In genomic region chr12:132558861-132559623, GRCh38 we compare ENCODE assay signal across 8 cellular contexts. TPM values are rescaled to one million over a fixed set of nuclear protein-coding genes. Genes with fewer than 3 reads are reported as not detected.
DNase-seq lines count a peak whose midpoint lies in the region; ATAC-seq and TF ChIP-seq lines count a peak whose summit lies in the region.

No MANE protein-coding gene starts in this region.

- peaks cover 13% of the 10 kb centered on the region for H3K4me1 Mint-ChIP-seq in activated naive CD4-positive, alpha-beta T cell treated with anti-CD3 and anti-CD28 coated beads, Interleukin-2, amount 50 U/mL, for 24 hours

- intact Hi-C loops in vagina (cut with DNase I), result no loop called here

- DNase-seq in stimulated activated CD4-positive, alpha-beta T cell treated with anti-CD3 and anti-CD28 coated beads, Interleukin-4, amount 100 ng/mL, for 24 hours, result peak; percentile 12
- DNase-seq in stimulated activated CD4-positive, alpha-beta T cell treated with anti-CD3 and anti-CD28 coated beads, Interleukin-4, amount 100 ng/mL, for 1 hour, result no peak
- no peak for DNase-seq in vagina (ENCODE audit: extremely low spot score in 2 of 2)
- DNase-seq in NOMO-1 treated with dmso at 0.1 percent for 144 hours (lab: John Stamatoyannopoulos, UW; ENCODE audit: unreplicated experiment), result no peak

- H3K36me3 Mint-ChIP-seq in activated naive CD4-positive, alpha-beta T cell treated with anti-CD3 and anti-CD28 coated beads, Interleukin-2, amount 50 U/mL, for 24 hours, result peaks cover 2% of the 10 kb centered on the region

- peak overlapping the region; percentile 74 for H3K4me3 Mint-ChIP-seq in activated naive CD4-positive, alpha-beta T cell treated with anti-CD3 and anti-CD28 coated beads, Interleukin-2, amount 50 U/mL, for 24 hours

- H3K27ac ChIP-seq in liver (ENCODE audit: low read depth in 1 of 2, low read length in 2 of 2) (no peak overlapping the region), vagina (no peak overlapping the region)

- no peaks in the 10 kb centered on the region for H3K27me3 Mint-ChIP-seq in activated naive CD4-positive, alpha-beta T cell treated with anti-CD3 and anti-CD28 coated beads, Interleukin-2, amount 50 U/mL, for 24 hours

- ATAC-seq in HG03280 (IDR thresholded peaks at IDR 0.05; ENCODE audit: unreplicated experiment), result no peak
- ATAC-seq in GM21526 (IDR thresholded peaks at IDR 0.05; ENCODE audit: low FRiP score, unreplicated experiment), result no peak

- H3K27me3 ChIP-seq in liver (ENCODE audit: control insufficient read depth in 4 of 4, insufficient read depth in 4 of 4, low read length in 3 of 4) (no peaks in the 10 kb centered on the region), vagina (no peaks in the 10 kb centered on the region)

- TF ChIP-seq CTCF in liver (IDR thresholded peaks at IDR 0.05; ENCODE audit: low read depth, low read length, missing input control) (no peak), vagina (IDR thresholded peaks at IDR 0.05) (no peak)

- TF ChIP-seq RAD21 in liver (IDR thresholded peaks at IDR 0.05), result no peak

- no peak overlapping the region for H3K27ac Mint-ChIP-seq in activated naive CD4-positive, alpha-beta T cell treated with anti-CD3 and anti-CD28 coated beads, Interleukin-2, amount 50 U/mL, for 24 hours

- H3K36me3 ChIP-seq in liver (ENCODE audit: control insufficient read depth in 4 of 4, insufficient read depth in 3 of 4, low read depth in 1 of 4, low read length in 3 of 4) (no peaks in the 10 kb centered on the region), vagina (no peaks in the 10 kb centered on the region)

- no peak overlapping the region for H3K9ac ChIP-seq in liver (ENCODE audit: low read depth in 1 of 2, low read length in 2 of 2)

- WGBS in liver, result 72% methylated on average over 45 of the region's 45 CpGs

- no peak for TF ChIP-seq POLR2A in vagina (IDR thresholded peaks at IDR 0.05)

- H3K9me3 ChIP-seq in liver (ENCODE audit: control insufficient read depth in 4 of 4, low read length in 3 of 4), result no peaks in the 10 kb centered on the region
- no peaks in the 10 kb centered on the region for H3K9me3 ChIP-seq in vagina

- peaks cover 10 to 18% (median 14%) of the 10 kb centered on the region in 4 donors for H3K4me1 ChIP-seq in liver (ENCODE audit: control insufficient read depth in 4 of 4, insufficient read depth in 4 of 4, low read length in 3 of 4)
- peaks cover 28% of the 10 kb centered on the region for H3K4me1 ChIP-seq in vagina

- no peaks in the 10 kb centered on the region for H3K9me3 Mint-ChIP-seq in activated naive CD4-positive, alpha-beta T cell treated with anti-CD3 and anti-CD28 coated beads, Interleukin-2, amount 50 U/mL, for 24 hours

- H3K4me3 ChIP-seq in liver (ENCODE audit: low read depth in 1 of 3, low read length in 3 of 3), result peak overlapping the region in 2 of 3 donors; percentile 54 to 69
- H3K4me3 ChIP-seq in vagina, result peak overlapping the region; percentile 68 to 79

TF ChIP-seq in liver, 16 proteins besides CTCF, POLR2A, EP300 and RAD21:
- no peak for TF ChIP-seq NR2F2 (IDR thresholded peaks at IDR 0.05)
- no peak for TF ChIP-seq ATF3 (IDR thresholded peaks at IDR 0.05)
- no peak for TF ChIP-seq FOXA2 (IDR thresholded peaks at IDR 0.05)

RNA-seq across cellular contexts. Expression of gene LRCOL1, which starts 51.3 kb away (rescaled TPM):
- total RNA-seq in liver (1 to 10 TPM in 1 of 2 donors, not detected in 1; 2.6 TPM), vagina (not detected)
- 10 to 100 TPM in 1 of 2 donors, 1 to 10 TPM in 1; 5.9 to 40.7 TPM for polyA plus RNA-seq in liver

RNA-seq across cellular contexts. Expression of gene P2RX2, which starts 59.5 kb away (rescaled TPM):
- not detected for total RNA-seq in liver
- not detected for polyA plus RNA-seq in liver
- not detected for total RNA-seq in vagina
